In genomic region chr1:246302251-246302625, GRCh38 we compare ENCODE assay signal across 24 cellular contexts.
"Had no signal": no experiment of that assay in that cellular context is flagged by ENCODE, and none has a peak within 500 bp of the region (broad histone marks: within the 10 kb centered on the region; RNA-seq: fewer than 3 reads in every experiment).

No MANE protein-coding gene starts in this region.

- H3K36me3 Mint-ChIP-seq: activated naive CD4-positive, alpha-beta T cell treated with anti-CD3 and anti-CD28 coated beads, Interleukin-2, amount 10 ng/mL, durations not matched to agents 7 days and 5 days; natural killer cell treated with Interleukin-12 subunit alpha and Interleukin-12 subunit beta and Interleukin-15 and Interleukin-18, amount 100 ng/mL, for 72 hours; WTC11 had no signal

- H3K27ac Mint-ChIP-seq: activated CD4-positive, alpha-beta T cell treated with anti-CD3 and anti-CD28 coated beads, Interleukin-2, amount 10 ng/mL, durations not matched to agents 24 days and 14 days; activated CD8-positive, alpha-beta T cell treated with anti-CD3 and anti-CD28 coated beads for 36 hours; activated naive CD4-positive, alpha-beta T cell treated with anti-CD3 and anti-CD28 coated beads, Interleukin-2, amount 10 ng/mL, durations not matched to agents 7 days and 5 days; activated naive CD8-positive, alpha-beta T cell treated with anti-CD3 and anti-CD28 coated beads, Interleukin-2, amount 50 U/mL, for 24 hours; activated T-helper 2 cell treated with anti-CD3 and anti-CD28 coated beads, Interferon-gamma antibody, Interleukin-2, Interleukin-4, amounts not matched to agents 10 μg/mL and 5 μg/mL and 100 μg/mL, durations not matched to agents 14 hours and 24 hours and 36 hours; effector memory CD8-positive, alpha-beta T cell; natural killer cell treated with Interleukin-12 subunit alpha and Interleukin-12 subunit beta and Interleukin-15 and Interleukin-18, amount 100 ng/mL, for 72 hours; WTC11 had no signal

- FAIRE-seq: bronchial epithelial cell had no signal

- H3K4me3 ChIP-seq: ascending aorta, esophagus squamous epithelium, lower lobe of right lung, tibial artery had no signal

- H3K27me3 ChIP-seq: ascending aorta, esophagus squamous epithelium, foreskin keratinocyte, tibial artery had no signal

- H3K27me3 Mint-ChIP-seq: activated CD4-positive, alpha-beta T cell treated with anti-CD3 and anti-CD28 coated beads, Interleukin-2, amount 10 ng/mL, durations not matched to agents 24 days and 14 days; activated CD8-positive, alpha-beta T cell treated with anti-CD3 and anti-CD28 coated beads for 36 hours; activated naive CD4-positive, alpha-beta T cell treated with anti-CD3 and anti-CD28 coated beads, Interleukin-2, amount 10 ng/mL, durations not matched to agents 7 days and 5 days; activated naive CD8-positive, alpha-beta T cell treated with anti-CD3 and anti-CD28 coated beads, Interleukin-2, amount 50 U/mL, for 24 hours; effector memory CD8-positive, alpha-beta T cell; natural killer cell treated with Interleukin-12 subunit alpha and Interleukin-12 subunit beta and Interleukin-15 and Interleukin-18, amount 100 ng/mL, for 72 hours had no signal

- DNase-seq: activated CD4-positive, alpha-beta T cell treated with anti-CD3 and anti-CD28 coated beads, Interleukin-2, amount 10 ng/mL, durations not matched to agents 24 days and 14 days; activated CD8-positive, alpha-beta T cell treated with anti-CD3 and anti-CD28 coated beads for 36 hours; activated naive CD4-positive, alpha-beta T cell treated with anti-CD3 and anti-CD28 coated beads, Interleukin-2, amount 10 ng/mL, durations not matched to agents 7 days and 5 days; activated naive CD8-positive, alpha-beta T cell treated with anti-CD3 and anti-CD28 coated beads, Interleukin-2, amount 50 U/mL, for 24 hours; activated T-cell treated with anti-CD3 and anti-CD28 coated beads, Interleukin-2, amount 50 U/mL, for 1 hour; cerebellar nuclear complex; effector memory CD8-positive, alpha-beta T cell; esophagus squamous epithelium; foreskin keratinocyte; glutamatergic neuron; hypothalamus; lower lobe of right lung; nucleus accumbens; posterior cingulate gyrus; stimulated activated CD4-positive, alpha-beta T cell treated with anti-CD3 and anti-CD28 coated beads, Interleukin-2, amount 100 ng/mL, for 24 hours; stimulated activated naive CD4-positive, alpha-beta T cell treated with Interleukin-2 at 50 U/mL for 16 hours; SW 1271; T-helper 2 cell; tibial artery had no signal

- H3K4me1 Mint-ChIP-seq: activated CD4-positive, alpha-beta T cell treated with anti-CD3 and anti-CD28 coated beads, Interleukin-2, amount 10 ng/mL, durations not matched to agents 24 days and 14 days; activated naive CD4-positive, alpha-beta T cell treated with anti-CD3 and anti-CD28 coated beads, Interleukin-2, amount 10 ng/mL, durations not matched to agents 7 days and 5 days; activated naive CD8-positive, alpha-beta T cell treated with anti-CD3 and anti-CD28 coated beads, Interleukin-2, amount 50 U/mL, for 24 hours had no signal

- H3K27ac ChIP-seq: ascending aorta, esophagus squamous epithelium, foreskin keratinocyte, lower lobe of right lung, tibial artery had no signal

- H3K9me3 Mint-ChIP-seq: activated CD4-positive, alpha-beta T cell treated with anti-CD3 and anti-CD28 coated beads, Interleukin-2, amount 10 ng/mL, durations not matched to agents 24 days and 14 days; activated CD8-positive, alpha-beta T cell treated with anti-CD3 and anti-CD28 coated beads for 36 hours; activated naive CD4-positive, alpha-beta T cell treated with anti-CD3 and anti-CD28 coated beads, Interleukin-2, amount 10 ng/mL, durations not matched to agents 7 days and 5 days; activated naive CD8-positive, alpha-beta T cell treated with anti-CD3 and anti-CD28 coated beads, Interleukin-2, amount 50 U/mL, for 24 hours; activated T-helper 2 cell treated with anti-CD3 and anti-CD28 coated beads, Interferon-gamma antibody, Interleukin-2, Interleukin-4, amounts not matched to agents 10 μg/mL and 5 μg/mL and 100 μg/mL, durations not matched to agents 14 hours and 24 hours and 36 hours; effector memory CD8-positive, alpha-beta T cell; natural killer cell treated with Interleukin-12 subunit alpha and Interleukin-12 subunit beta and Interleukin-15 and Interleukin-18, amount 100 ng/mL, for 72 hours; WTC11 had no signal

- H3K4me3 Mint-ChIP-seq: activated CD4-positive, alpha-beta T cell treated with anti-CD3 and anti-CD28 coated beads, Interleukin-2, amount 10 ng/mL, durations not matched to agents 24 days and 14 days; activated CD8-positive, alpha-beta T cell treated with anti-CD3 and anti-CD28 coated beads for 36 hours; activated naive CD4-positive, alpha-beta T cell treated with anti-CD3 and anti-CD28 coated beads, Interleukin-2, amount 10 ng/mL, durations not matched to agents 7 days and 5 days; activated naive CD8-positive, alpha-beta T cell treated with anti-CD3 and anti-CD28 coated beads, Interleukin-2, amount 50 U/mL, for 24 hours; effector memory CD8-positive, alpha-beta T cell; natural killer cell treated with Interleukin-12 subunit alpha and Interleukin-12 subunit beta and Interleukin-15 and Interleukin-18, amount 100 ng/mL, for 72 hours; WTC11 had no signal

- ATAC-seq: activated CD8-positive, alpha-beta T cell treated with anti-CD3 and anti-CD28 coated beads for 36 hours; activated naive CD8-positive, alpha-beta T cell treated with anti-CD3 and anti-CD28 coated beads, Interleukin-2, amount 50 U/mL, for 24 hours; effector memory CD8-positive, alpha-beta T cell; natural killer cell treated with Interleukin-12 subunit alpha and Interleukin-12 subunit beta and Interleukin-15 and Interleukin-18, amount 100 ng/mL, for 72 hours had no signal

- H3K9me3 ChIP-seq: ascending aorta, esophagus squamous epithelium, lower lobe of right lung, tibial artery had no signal
